Comparison of ENCODE assay signal across 4 cellular contexts in genomic region chr9:84152204-84152603, GRCh38.
TF ChIP-seq lines count a peak whose summit lies in the region.

No MANE protein-coding gene starts in this region.

TF ChIP-seq in SK-N-SH, 30 proteins besides CTCF, POLR2A, EP300 and RAD21 (continues in another document):
- TF ChIP-seq MEF2A (IDR thresholded peaks at IDR 0.05; ENCODE audit: borderline replicate concordance, low read depth) (no peak), RFX5 (IDR thresholded peaks at IDR 0.05; ENCODE audit: low read length) (no peak), RXRA (IDR thresholded peaks at IDR 0.05; ENCODE audit: borderline replicate concordance, low read depth) (no peak), POLR2AphosphoS5 (IDR thresholded peaks at IDR 0.05; ENCODE audit: low read depth, low read length) (no peak), ZBTB33 (IDR thresholded peaks at IDR 0.05; ENCODE audit: borderline replicate concordance, low read depth) (no peak), RCOR1 (IDR thresholded peaks at IDR 0.05; ENCODE audit: low read length) (no peak), ELF1 (IDR thresholded peaks at IDR 0.05) (no peak), MXI1 (IDR thresholded peaks at IDR 0.05; ENCODE audit: low read depth, low read length) (no peak), CHD2 (IDR thresholded peaks at IDR 0.05; ENCODE audit: low read length, partially characterized antibody) (no peak), NFIC (IDR thresholded peaks at IDR 0.05; ENCODE audit: borderline replicate concordance) (no peak), TAF1 (IDR thresholded peaks at IDR 0.05; ENCODE audit: borderline replicate concordance, low read depth, low read length) (no peak), GATA2 (CRISPR knock-in tag; IDR thresholded peaks at IDR 0.05) (no peak), USF1 (IDR thresholded peaks at IDR 0.05; ENCODE audit: borderline replicate concordance, low read depth) (no peak), YY1 (IDR thresholded peaks at IDR 0.05; ENCODE audit: low read depth) (no peak), GABPA (IDR thresholded peaks at IDR 0.05; ENCODE audit: low read depth) (no peak)
- TF ChIP-seq, protein P1, sequence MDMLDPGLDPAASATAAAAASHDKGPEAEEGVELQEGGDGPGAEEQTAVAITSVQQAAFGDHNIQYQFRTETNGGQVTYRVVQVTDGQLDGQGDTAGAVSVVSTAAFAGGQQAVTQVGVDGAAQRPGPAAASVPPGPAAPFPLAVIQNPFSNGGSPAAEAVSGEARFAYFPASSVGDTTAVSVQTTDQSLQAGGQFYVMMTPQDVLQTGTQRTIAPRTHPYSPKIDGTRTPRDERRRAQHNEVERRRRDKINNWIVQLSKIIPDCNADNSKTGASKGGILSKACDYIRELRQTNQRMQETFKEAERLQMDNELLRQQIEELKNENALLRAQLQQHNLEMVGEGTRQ (IDR thresholded peaks at IDR 0.05; ENCODE audit: borderline replicate concordance, low read depth, low read length) = no peak

TF ChIP-seq in SK-N-SH treated with all-trans-retinoic acid at 6 μM for 48 hours, 23 proteins besides CTCF, POLR2A, EP300 and RAD21:
- TF ChIP-seq ZFP30 (CRISPR knock-in tag; IDR thresholded peaks at IDR 0.05) = no peak
- TF ChIP-seq GLIS3 (CRISPR knock-in tag; IDR thresholded peaks at IDR 0.05) = no peak
- no peak for TF ChIP-seq CSDC2 (CRISPR knock-in tag; IDR thresholded peaks at IDR 0.05)
- TF ChIP-seq TCF4 (CRISPR knock-in tag; IDR thresholded peaks at IDR 0.05; ENCODE audit: borderline replicate concordance) = no peak
- TF ChIP-seq SNAI2 (CRISPR knock-in tag; IDR thresholded peaks at IDR 0.05) = no peak
- no peak for TF ChIP-seq OSR1 (CRISPR knock-in tag; IDR thresholded peaks at IDR 0.05)

TF ChIP-seq in IMR-90, 13 proteins besides CTCF, POLR2A, EP300 and RAD21:
- TF ChIP-seq SMC3 (IDR thresholded peaks at IDR 0.05; ENCODE audit: low read depth, low read length) = no peak
- TF ChIP-seq BHLHE40 (IDR thresholded peaks at IDR 0.05; ENCODE audit: low read depth, low read length) = no peak
- no peak for TF ChIP-seq CEBPB (IDR thresholded peaks at IDR 0.05; ENCODE audit: low read depth, low read length)
- TF ChIP-seq, protein P1 (IDR thresholded peaks at IDR 0.05; ENCODE audit: low read depth, low read length) = no peak
- TF ChIP-seq RCOR1 (IDR thresholded peaks at IDR 0.05; ENCODE audit: insufficient replicate concordance, low read length) = no peak
- TF ChIP-seq MAFK (IDR thresholded peaks at IDR 0.05; ENCODE audit: low read depth, low read length) = no peak
- TF ChIP-seq MAZ (IDR thresholded peaks at IDR 0.05; ENCODE audit: borderline replicate concordance, low read depth, low read length) = no peak
- no peak for TF ChIP-seq MXI1 (IDR thresholded peaks at IDR 0.05; ENCODE audit: borderline replicate concordance, low read depth, low read length)
- no peak for TF ChIP-seq ELK1 (IDR thresholded peaks at IDR 0.05; ENCODE audit: borderline replicate concordance, low read depth, low read length)
- no peak for TF ChIP-seq CHD1 (IDR thresholded peaks at IDR 0.05; ENCODE audit: low read depth, low read length)
- no peak for TF ChIP-seq RFX5 (IDR thresholded peaks at IDR 0.05; ENCODE audit: low read depth, low read length)
- TF ChIP-seq NFE2L2 (IDR thresholded peaks at IDR 0.05; ENCODE audit: low read depth, low read length) = no peak
- no peak for TF ChIP-seq FOS (IDR thresholded peaks at IDR 0.05; ENCODE audit: low read depth, low read length)
TF ChIP-seq in IMR-90: peak in this region for 0.

TF ChIP-seq in endothelial cell of umbilical vein, 7 proteins besides CTCF, POLR2A, EP300 and RAD21:
- peak; percentile 88 for TF ChIP-seq JUN (IDR thresholded peaks at IDR 0.05; ENCODE audit: borderline replicate concordance, insufficient read depth, insufficient read length, low read depth)
- TF ChIP-seq MYC (IDR thresholded peaks at IDR 0.05; ENCODE audit: low read depth, low read length) = no peak
- no peak for TF ChIP-seq EZH2 (IDR thresholded peaks at IDR 0.05; ENCODE audit: borderline replicate concordance, low read depth, low read length, severe bottlenecking)
- TF ChIP-seq MAX (IDR thresholded peaks at IDR 0.05; ENCODE audit: insufficient read depth, insufficient read length) = no peak
- TF ChIP-seq POLR2AphosphoS5 (IDR thresholded peaks at IDR 0.05; ENCODE audit: insufficient read depth, low read depth, low read length) = peak; percentile 47
- peak; percentile 78 for TF ChIP-seq FOS (IDR thresholded peaks at IDR 0.05; ENCODE audit: borderline replicate concordance, insufficient read depth, low read length)
- TF ChIP-seq GATA2 (IDR thresholded peaks at IDR 0.05; ENCODE audit: insufficient read depth, insufficient read length, low read depth, low read length) = peak; percentile 47
TF ChIP-seq in endothelial cell of umbilical vein: peak in this region for 4.
